Comparison of ENCODE assay signal across 8 cellular contexts in the genomic region with DNA sequence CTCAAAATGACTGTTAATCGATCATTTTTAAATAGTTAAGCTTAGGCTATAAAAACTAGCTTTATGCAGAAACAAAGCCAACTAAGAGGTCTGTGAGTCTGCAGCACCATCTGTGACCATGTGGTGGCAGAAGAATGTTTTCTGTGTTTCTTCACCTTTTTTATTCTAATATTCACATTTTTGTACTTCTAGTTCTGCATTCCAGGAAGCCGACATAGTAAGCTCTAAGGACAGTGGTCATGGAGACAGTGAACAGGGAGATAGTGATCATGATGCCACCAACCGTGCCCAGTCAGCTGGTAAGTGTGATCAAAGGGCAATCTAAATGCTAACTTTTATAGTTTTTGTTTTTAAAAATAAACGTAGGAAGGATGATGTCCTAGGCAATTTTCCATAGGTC. TPM values are rescaled to one million over a fixed set of nuclear protein-coding genes. Genes with fewer than 3 reads are reported as not detected.
DNase-seq lines count a peak whose midpoint lies in the region; ATAC-seq lines count a peak whose summit lies in the region.

No MANE protein-coding gene starts in this region.

- peak overlapping the region; percentile 68 for H3K27ac ChIP-seq in angular gyrus (ENCODE audit: low read depth, low read length)

- ATAC-seq in GM18498 (IDR thresholded peaks at IDR 0.05; ENCODE audit: unreplicated experiment), result no peak

- peak; percentile 56 for DNase-seq in DMS53 (lab: John Stamatoyannopoulos, UW)
- peak; percentile 20 for DNase-seq in HT-29 (ENCODE audit: low spot score)
- peak; percentile 51 to 53 for DNase-seq in lung microvascular endothelial cell (ENCODE audit: low read depth in 2 of 2)
- DNase-seq in amniotic stem cell (lab: John Stamatoyannopoulos, UW), result no peak
- no peak for DNase-seq in stimulated activated CD4-positive, alpha-beta T cell treated with anti-CD3 and anti-CD28 coated beads, Interleukin-4, amount 100 ng/mL, for 24 hours
- DNase-seq in NCI-H510A (lab: John Stamatoyannopoulos, UW), result no peak

RNA-seq across cellular contexts. Expression of gene PCDH10, which starts 5.6 kb away (rescaled TPM):
- total RNA-seq in HT-29 (2014; rRNA removed; shearing (Covaris generic)), result not detected in 2 replicates
- total RNA-seq in lung microvascular endothelial cell, result under 0.01 and 0.22 TPM in 2 replicates

Comparison
In these comparisons a context has a peak if more than half of its experiments do, and no peak if none do; other contexts are left out.
1. DNase-seq: peak in DMS53 (single experiment), HT-29 (single experiment) and lung microvascular endothelial cell (2 of 2); none in amniotic stem cell (single experiment), stimulated activated CD4-positive, alpha-beta T cell treated with anti-CD3 and anti-CD28 coated beads, Interleukin-4, amount 100 ng/mL, for 24 hours (single experiment) and NCI-H510A (single experiment).